ENCODE assay signal across 8 cellular contexts in the genomic region with DNA sequence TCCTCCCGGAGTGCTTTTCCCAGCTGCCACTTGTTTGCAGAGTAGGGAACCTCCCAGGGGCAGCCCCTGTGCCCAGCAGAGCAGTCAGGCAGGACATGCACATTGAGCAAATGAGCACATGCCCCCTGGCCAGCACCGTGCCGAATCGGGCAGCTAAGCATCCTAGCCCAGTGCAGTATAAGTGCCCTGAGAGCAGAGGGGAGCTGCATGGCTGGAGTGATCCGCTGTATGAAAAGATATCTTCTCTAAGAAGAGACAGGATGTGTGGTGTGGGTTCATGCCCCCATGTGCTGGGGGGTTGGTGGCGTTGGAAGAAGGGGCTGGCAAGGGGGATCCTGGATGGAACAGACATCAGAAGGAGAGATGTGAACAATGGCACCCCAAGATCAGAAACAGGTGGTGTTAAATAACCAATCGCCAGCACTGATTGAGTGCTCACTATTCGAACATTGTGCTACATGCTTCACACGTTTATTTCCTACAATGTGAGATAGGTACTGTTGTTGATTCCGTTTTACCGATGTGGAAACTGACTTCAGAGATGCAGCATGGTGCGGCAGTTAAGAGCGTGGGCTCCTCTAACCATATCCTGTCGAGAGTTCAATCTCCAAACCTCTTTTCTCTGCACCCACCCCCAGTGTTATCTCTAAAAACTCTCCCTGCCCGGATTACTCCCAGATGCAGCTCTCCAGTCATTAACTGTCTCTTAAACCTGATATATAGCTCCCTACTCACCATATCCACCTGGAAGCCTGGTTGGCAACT. TPM values are rescaled to one million over a fixed set of nuclear protein-coding genes. Genes with fewer than 3 reads are reported as not detected.
DNase-seq lines count a peak whose midpoint lies in the region; ATAC-seq lines count a peak whose summit lies in the region.

No MANE protein-coding gene starts in this region.

- H3K4me3 Mint-ChIP-seq in immature natural killer cell: peak overlapping the region; percentile 96 to 100 (median 99)

- peak; percentile 27 for DNase-seq in NCI-H146 (lab: John Stamatoyannopoulos, UW)
- no peak for DNase-seq in NCI-H146 treated with DMSO at 0.1 percent for 48 hours (lab: John Stamatoyannopoulos, UW; ENCODE audit: unreplicated experiment)
- peak; percentile 35 for DNase-seq in activated T-cell treated with anti-CD3 and anti-CD28 coated beads for 48 hours (ENCODE audit: low read depth)
- peak; percentile 19 to 53 (median 33) for DNase-seq in immature natural killer cell
- DNase-seq in hippocampal formation (lab: John Stamatoyannopoulos, UW): no peak

- H3K36me3 ChIP-seq in stomach smooth muscle (ENCODE audit: control insufficient read depth in 2 of 2, insufficient read depth in 2 of 2, low read length in 2 of 2): peaks cover 4 to 7% of the 10 kb centered on the region in 2 donors

- peaks cover 5 to 9% (median 6%) of the 10 kb centered on the region in 3 donors for H3K27me3 Mint-ChIP-seq in immature natural killer cell (ENCODE audit: low read depth in 3 of 3)

- peak overlapping the region in 1 of 2 donors; percentile 52 for H3K9ac ChIP-seq in stomach smooth muscle (ENCODE audit: low read length in 2 of 2)

- H3K36me3 Mint-ChIP-seq in immature natural killer cell: peaks cover 0 to 10% (median 9%) of the 10 kb centered on the region in 3 donors

- no peak for ATAC-seq in HG02938 (IDR thresholded peaks at IDR 0.05; ENCODE audit: unreplicated experiment)
- ATAC-seq in HG03432 (IDR thresholded peaks at IDR 0.05; ENCODE audit: unreplicated experiment): no peak

- H3K27ac Mint-ChIP-seq in immature natural killer cell: peak overlapping the region; percentile 96 to 100 (median 100)

- peak overlapping the region; percentile 31 for H3K27ac ChIP-seq in stomach smooth muscle (ENCODE audit: low read length)

- peak overlapping the region; percentile 65 to 91 for H3K4me3 ChIP-seq in stomach smooth muscle (ENCODE audit: low read length in 2 of 2)

- H3K27me3 ChIP-seq in stomach smooth muscle (ENCODE audit: control insufficient read depth in 1 of 2, insufficient read depth in 2 of 2, low read length in 2 of 2): no peaks in the 10 kb centered on the region

- H3K4me1 ChIP-seq in stomach smooth muscle (ENCODE audit: control insufficient read depth, insufficient read depth, low read length): peaks cover 21% of the 10 kb centered on the region

- H3K4me1 Mint-ChIP-seq in immature natural killer cell: peaks cover 55 to 60% of the 10 kb centered on the region in 2 donors

- no peaks in the 10 kb centered on the region for H3K9me3 Mint-ChIP-seq in immature natural killer cell

- H3K9me3 ChIP-seq in stomach smooth muscle (ENCODE audit: control insufficient read depth in 2 of 2, low read length in 2 of 2): no peaks in the 10 kb centered on the region

RNA-seq across cellular contexts. Expression of a gene that starts 1.3 kb away (rescaled TPM):
- 100 to 1,000 TPM; 130 to 163 (median 157) TPM for polyA plus RNA-seq in immature natural killer cell

RNA-seq across cellular contexts. Expression of a gene that starts 15.0 kb away (rescaled TPM):
- polyA plus RNA-seq in immature natural killer cell: 100 to 1,000 TPM; 154 to 255 (median 189) TPM

RNA-seq across cellular contexts. Expression of a gene that starts 21.1 kb away (rescaled TPM):
- 10 to 100 TPM in 2 of 3 donors, 1 to 10 TPM in 1; 3.6 to 29.2 (median 10.2) TPM for polyA plus RNA-seq in immature natural killer cell

RNA-seq across cellular contexts. Expression of a gene that starts 23.9 kb away (rescaled TPM):
- 100 to 1,000 TPM; 190 to 301 (median 226) TPM for polyA plus RNA-seq in immature natural killer cell

RNA-seq across cellular contexts. Expression of a gene that starts 28.9 kb away (rescaled TPM):
- polyA plus RNA-seq in immature natural killer cell: 1 to 10 TPM in 1 of 3 donors, not detected in 2; 1.6 TPM

Comparison
In these comparisons a context has a peak if more than half of its experiments do, and no peak if none do; other contexts are left out.
1. DNase-seq: peak in NCI-H146 (single experiment), activated T-cell treated with anti-CD3 and anti-CD28 coated beads for 48 hours (single experiment) and immature natural killer cell (3 of 3); none in NCI-H146 treated with DMSO at 0.1 percent for 48 hours (single experiment) and hippocampal formation (0 of 2).